In genomic region chr12:57127710-57128518, GRCh38 we compare ENCODE assay signal across 8 cellular contexts. TPM values are rescaled to one million over a fixed set of nuclear protein-coding genes. Genes with fewer than 3 reads are reported as not detected.
DNase-seq lines count a peak whose midpoint lies in the region; ATAC-seq and TF ChIP-seq lines count a peak whose summit lies in the region.

Gene LRP1, plus strand, starts transcription at chr12:57128483. Its CDS starts 482 bp downstream, at chr12:57128965.

- ATAC-seq in activated naive CD4-positive, alpha-beta T cell treated with anti-CD3 and anti-CD28 coated beads, Interleukin-2, amount 50 U/mL, for 72 hours, result peak; percentile 74 to 78
- ATAC-seq in HG03039 (IDR thresholded peaks at IDR 0.05; ENCODE audit: unreplicated experiment), result no peak

- H3K27me3 ChIP-seq in neuronal stem cell (ENCODE audit: control insufficient read depth in 3 of 3, insufficient read depth in 3 of 3, low read depth in 1 of 3, low read length in 3 of 3), result no peaks in the 10 kb centered on the region

- no CpG with 5 or more reads among the region's 57 CpGs for WGBS in neuronal stem cell (ENCODE audit: extremely low coverage in 2 of 2, insufficient read length in 2 of 2, insufficient replicate concordance in 1 of 2), 2 donors

- H2AK5ac ChIP-seq in neuronal stem cell (ENCODE audit: low read depth, low read length), result peak within 1 kb of the TSS; percentile 64

- no peak for TF ChIP-seq EP300 in Ishikawa (IDR thresholded peaks at IDR 0.05; ENCODE audit: borderline replicate concordance)

- no peak for TF ChIP-seq RAD21 in Ishikawa (IDR thresholded peaks at IDR 0.05; ENCODE audit: low read depth)

- peak within 1 kb of the TSS; percentile 32 for H3K14ac ChIP-seq in neuronal stem cell (ENCODE audit: low read length)

- H2BK5ac ChIP-seq in neuronal stem cell (ENCODE audit: low read length), result peak within 1 kb of the TSS; percentile 95

- peak within 1 kb of the TSS; percentile 52 to 87 for H3K27ac Mint-ChIP-seq in activated naive CD4-positive, alpha-beta T cell treated with anti-CD3 and anti-CD28 coated beads, Interleukin-2, amount 50 U/mL, for 72 hours

- peak within 1 kb of the TSS; percentile 82 for H2BK120ac ChIP-seq in neuronal stem cell (ENCODE audit: low read depth, low read length)

- H3K18ac ChIP-seq in neuronal stem cell (ENCODE audit: low read length), result peak within 1 kb of the TSS; percentile 99

- peak within 1 kb of the TSS; percentile 65 for H2BK15ac ChIP-seq in neuronal stem cell (ENCODE audit: low read length)

- peaks cover 0 to 13% of the 10 kb centered on the region in 2 donors for H3K36me3 Mint-ChIP-seq in activated naive CD4-positive, alpha-beta T cell treated with anti-CD3 and anti-CD28 coated beads, Interleukin-2, amount 50 U/mL, for 72 hours

- no peak within 1 kb of the TSS for H4K8ac ChIP-seq in neuronal stem cell (ENCODE audit: low read depth, low read length)

- peak within 1 kb of the TSS; percentile 83 for H3K23ac ChIP-seq in neuronal stem cell (ENCODE audit: low read depth, low read length, poor library complexity)

- peak within 1 kb of the TSS; percentile 86 for H3K4me2 ChIP-seq in neuronal stem cell (ENCODE audit: insufficient read depth, low read length, poor library complexity, severe bottlenecking)

- H2AFZ ChIP-seq in neuronal stem cell (ENCODE audit: low read length), result peak within 1 kb of the TSS; percentile 98

- H3K9me3 ChIP-seq in neuronal stem cell (replicated peaks in 1 of 2; ENCODE audit: control insufficient read depth in 2 of 2, insufficient read depth in 1 of 2, low read depth in 1 of 2, low read length in 2 of 2), result peaks cover 0 to 2% of the 10 kb centered on the region in 2 donors

- no peak within 1 kb of the TSS for H4K91ac ChIP-seq in neuronal stem cell (ENCODE audit: low read depth, low read length, poor library complexity)

- peaks cover 0 to 12% of the 10 kb centered on the region in 2 donors for H3K9me3 Mint-ChIP-seq in activated naive CD4-positive, alpha-beta T cell treated with anti-CD3 and anti-CD28 coated beads, Interleukin-2, amount 50 U/mL, for 72 hours

- H3K4me1 ChIP-seq in neuronal stem cell (ENCODE audit: control insufficient read depth in 2 of 2, insufficient read depth in 1 of 2, low read depth in 1 of 2, low read length in 2 of 2), result peaks cover 24 to 38% of the 10 kb centered on the region in 2 donors

- peak within 1 kb of the TSS; percentile 82 to 96 for H3K4me3 ChIP-seq in neuronal stem cell (ENCODE audit: low read length in 2 of 2)

- in situ Hi-C loops in SK-MEL-5 (cut with HindIII; ENCODE audit: low pct_unique_long_range_greater_than_20kb, low sequenced_read_pairs), result no loop called here

- H3K79me1 ChIP-seq in neuronal stem cell (ENCODE audit: low read depth, low read length), result peaks cover 2% of the 10 kb centered on the region

- peak within 1 kb of the TSS; percentile 87 for H3K9ac ChIP-seq in neuronal stem cell (ENCODE audit: low read depth, low read length, poor library complexity)

- H3K36me3 ChIP-seq in neuronal stem cell (replicated peaks in 1 of 2; ENCODE audit: control insufficient read depth in 2 of 2, insufficient read depth in 2 of 2, low read length in 2 of 2), result peaks cover 0 to 9% of the 10 kb centered on the region in 2 donors

- H3K4ac ChIP-seq in neuronal stem cell (ENCODE audit: low read length), result peak within 1 kb of the TSS; percentile 70

- peak within 1 kb of the TSS; percentile 86 for H3K27ac ChIP-seq in neuronal stem cell (replicated peaks; ENCODE audit: low read length)

- DNase-seq in DMS153 treated with DMSO at 0.1 percent for 48 hours (lab: John Stamatoyannopoulos, UW; ENCODE audit: unreplicated experiment) (peak; percentile 54), SK-MEL-5 (ENCODE audit: low read depth, low spot score) (peak; percentile 79), globus pallidus (ENCODE audit: low spot score) (peak; percentile 83), neuronal stem cell (ENCODE audit: low spot score) (peak; percentile 81), stromal cell of bone marrow (ENCODE audit: low read depth) (peak; percentile 83)
- peak; percentile 73 to 77 for DNase-seq in activated naive CD4-positive, alpha-beta T cell treated with anti-CD3 and anti-CD28 coated beads, Interleukin-2, amount 50 U/mL, for 72 hours (ENCODE audit: low spot score in 2 of 2)

- no peak within 1 kb of the TSS for H2BK12ac ChIP-seq in neuronal stem cell (ENCODE audit: low read length)

TF ChIP-seq in Ishikawa, 13 proteins besides CTCF, POLR2A, EP300 and RAD21:
- TF ChIP-seq ZBTB7A (IDR thresholded peaks at IDR 0.05; ENCODE audit: low read depth) (peak; percentile 94; the same call in 1 of the 2 replicates), TEAD4 (IDR thresholded peaks at IDR 0.05) (peak; percentile 33; the same call in 1 of the 2 replicates), REST (IDR thresholded peaks at IDR 0.05; ENCODE audit: low read depth) (no peak), TCF12 (IDR thresholded peaks at IDR 0.05; ENCODE audit: low read depth) (no peak), MAX (IDR thresholded peaks at IDR 0.05) (peak; percentile 37; the same call in 1 of the 2 replicates), TAF1 (IDR thresholded peaks at IDR 0.05; ENCODE audit: low read depth) (peak; percentile 34; the same call in 1 of the 2 replicates), CREB1 (IDR thresholded peaks at IDR 0.05; ENCODE audit: low read depth) (no peak; the same call in 1 of the 2 replicates), EGR1 (IDR thresholded peaks at IDR 0.05) (peak; percentile 32; the same call in 1 of the 2 replicates), YY1 (IDR thresholded peaks at IDR 0.05; ENCODE audit: low read depth) (no peak)

RNA-seq across cellular contexts. Expression of gene LRP1, which starts in this region (rescaled TPM):
- total RNA-seq in SK-MEL-5 (2014; rRNA removed; shearing (Covaris generic)), result 4.2 and 6.4 TPM in 2 replicates
- polyA plus RNA-seq in SK-MEL-5 (2015; cell fraction: cytosol; rRNA removed), result 23.5 and 28.3 TPM in 2 replicates
- polyA plus RNA-seq in SK-MEL-5 (2015; cell fraction: nucleus; rRNA removed), result 24.9 and 26.7 TPM in 2 replicates
- 1 to 10 TPM; 1.3 to 5.9 TPM for total RNA-seq in activated naive CD4-positive, alpha-beta T cell treated with anti-CD3 and anti-CD28 coated beads, Interleukin-2, amount 50 U/mL, for 72 hours
- polyA plus RNA-seq in neuronal stem cell (2013, experiment 1 of 2), result 13.3 TPM
- polyA plus RNA-seq in neuronal stem cell (2013, experiment 2 of 2), result 12.4 TPM
